7 cellular contexts compared by ENCODE assay signal in the genomic region with DNA sequence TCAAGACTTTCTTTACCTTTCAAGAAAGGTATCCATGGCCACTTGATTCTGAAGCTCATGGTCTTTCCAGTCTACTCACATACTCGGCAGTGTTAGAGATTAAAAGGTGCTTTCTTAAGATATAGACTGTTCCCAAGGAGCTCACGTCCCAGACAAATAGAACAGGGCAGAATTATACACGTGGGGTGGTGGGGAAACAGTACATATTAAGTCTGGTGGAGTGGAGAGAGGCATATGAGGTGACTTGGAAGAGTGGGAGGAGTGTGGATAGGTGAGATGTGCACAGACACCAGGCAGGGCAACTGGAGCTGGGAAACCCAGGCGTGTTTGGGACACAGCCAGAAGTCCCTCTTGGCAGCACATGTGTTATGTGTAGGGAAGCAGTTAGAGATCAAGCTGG. TPM values are rescaled to one million over a fixed set of nuclear protein-coding genes. Genes with fewer than 3 reads are reported as not detected.
"Had no signal": no experiment of that assay in that cellular context is flagged by ENCODE, and none has a peak within 500 bp of the region (broad histone marks: within the 10 kb centered on the region; RNA-seq: fewer than 3 reads in every experiment).

No MANE protein-coding gene starts in this region.

RNA-seq across cellular contexts. Expression of gene OR11H12, which starts 37.9 kb away (rescaled TPM):
- total RNA-seq: GM23248, GM23338, H1, H4, H7, H9, HFFc6 had no signal
